In genomic region chr20:9206486-9206885, GRCh38 we compare ENCODE assay signal across 20 cellular contexts.
DNase-seq lines count a peak whose midpoint lies in the region; ATAC-seq and TF ChIP-seq lines count a peak whose summit lies in the region.
"Had no signal": no experiment of that assay in that cellular context is flagged by ENCODE, and none has a peak within 500 bp of the region (broad histone marks: within the 10 kb centered on the region; RNA-seq: fewer than 3 reads in every experiment).

No MANE protein-coding gene starts in this region.

- peak; percentile 59 for DNase-seq in NCI-H748 (lab: John Stamatoyannopoulos, UW; ENCODE audit: unreplicated experiment)
- DNase-seq in NCI-H748 treated with DMSO at 0.1 percent for 48 hours (lab: John Stamatoyannopoulos, UW): no peak
- peak; percentile 67 for DNase-seq in NCI-H1105 treated with DMSO at 0.1 percent for 48 hours (lab: John Stamatoyannopoulos, UW)
- peak; percentile 4 for DNase-seq in NCI-H345 treated with DMSO at 0.1 percent for 48 hours (lab: John Stamatoyannopoulos, UW; ENCODE audit: unreplicated experiment)
- DNase-seq in brain microvascular endothelial cell: no peak
- no peak for DNase-seq in stimulated activated effector memory CD8-positive, alpha-beta T cell treated with anti-CD3 and anti-CD28 coated beads, Interleukin-12 subunit alpha, Interleukin-12 subunit beta, amount 100 ng/mL, for 72 hours (ENCODE audit: low spot score in 2 of 2)
- no peak for DNase-seq in ecto neural progenitor cell (ENCODE audit: low spot score)
- DNase-seq: EL, GF-D8, MM.1S, NCI-H1048, NCI-H187 treated with DMSO at 0.1 percent for 48 hours, NCI-H446 treated with DMSO at 0.1 percent for 48 hours, NCI-H526 treated with DMSO at 0.1 percent for 48 hours, OCI-M1, T-helper 1 cell had no signal

- no peaks in the 10 kb centered on the region for H3K27me3 ChIP-seq in brain microvascular endothelial cell (replicated peaks)
- H3K27me3 ChIP-seq: SJSA1 had no signal

- H3K9me3 Mint-ChIP-seq in stimulated activated effector memory CD8-positive, alpha-beta T cell treated with anti-CD3 and anti-CD28 coated beads, Interleukin-12 subunit alpha, Interleukin-12 subunit beta, amount 100 ng/mL, for 72 hours: peaks cover 3% of the 10 kb centered on the region

- no peaks in the 10 kb centered on the region for H3K36me3 ChIP-seq in brain microvascular endothelial cell (replicated peaks)
- H3K36me3 ChIP-seq: SJSA1 had no signal

- no peak for ATAC-seq in stimulated activated effector memory CD8-positive, alpha-beta T cell treated with anti-CD3 and anti-CD28 coated beads, Interleukin-12 subunit alpha, Interleukin-12 subunit beta, amount 100 ng/mL, for 72 hours
- ATAC-seq: Right ventricle myocardium inferior had no signal

- H3K27ac Mint-ChIP-seq in stimulated activated effector memory CD8-positive, alpha-beta T cell treated with anti-CD3 and anti-CD28 coated beads, Interleukin-12 subunit alpha, Interleukin-12 subunit beta, amount 100 ng/mL, for 72 hours: no peak overlapping the region
- H3K27ac Mint-ChIP-seq: B cell, CD14-positive monocyte had no signal

- no peak for TF ChIP-seq CTCF in brain microvascular endothelial cell (IDR thresholded peaks at IDR 0.05; ENCODE audit: low read depth, low read length, missing control alignments)

- no peaks in the 10 kb centered on the region for H3K4me1 Mint-ChIP-seq in stimulated activated effector memory CD8-positive, alpha-beta T cell treated with anti-CD3 and anti-CD28 coated beads, Interleukin-12 subunit alpha, Interleukin-12 subunit beta, amount 100 ng/mL, for 72 hours
- H3K4me1 Mint-ChIP-seq: B cell, CD14-positive monocyte had no signal

- in situ Hi-C loops in brain microvascular endothelial cell (cut with HindIII; ENCODE audit: low pct_ligation_motif_present, low sequenced_read_pairs): no loop called here

- no peak overlapping the region for H3K4me3 Mint-ChIP-seq in stimulated activated effector memory CD8-positive, alpha-beta T cell treated with anti-CD3 and anti-CD28 coated beads, Interleukin-12 subunit alpha, Interleukin-12 subunit beta, amount 100 ng/mL, for 72 hours
- H3K4me3 Mint-ChIP-seq: B cell, CD14-positive monocyte had no signal

- no peaks in the 10 kb centered on the region for H3K36me3 Mint-ChIP-seq in stimulated activated effector memory CD8-positive, alpha-beta T cell treated with anti-CD3 and anti-CD28 coated beads, Interleukin-12 subunit alpha, Interleukin-12 subunit beta, amount 100 ng/mL, for 72 hours
- H3K36me3 Mint-ChIP-seq: CD14-positive monocyte had no signal

- H3K4me3 ChIP-seq in brain microvascular endothelial cell (ENCODE audit: low read depth, low read length): no peak overlapping the region
- H3K4me3 ChIP-seq: SJSA1 had no signal

- no peak overlapping the region for H3K27ac ChIP-seq in brain microvascular endothelial cell
- H3K27ac ChIP-seq: SJSA1 had no signal

Comparison
In these comparisons a context has a peak if more than half of its experiments do, and no peak if none do; other contexts are left out.
1. DNase-seq: peak in NCI-H748 (single experiment), NCI-H1105 treated with DMSO at 0.1 percent for 48 hours (single experiment) and NCI-H345 treated with DMSO at 0.1 percent for 48 hours (single experiment); none in NCI-H748 treated with DMSO at 0.1 percent for 48 hours (single experiment), brain microvascular endothelial cell (single experiment), stimulated activated effector memory CD8-positive, alpha-beta T cell treated with anti-CD3 and anti-CD28 coated beads, Interleukin-12 subunit alpha, Interleukin-12 subunit beta, amount 100 ng/mL, for 72 hours (0 of 2) and ecto neural progenitor cell (single experiment).